In genomic region chr11:87213444-87213843, GRCh38 we compare ENCODE assay signal across 16 cellular contexts.
DNase-seq lines count a peak whose midpoint lies in the region; ATAC-seq, FAIRE-seq and TF ChIP-seq lines count a peak whose summit lies in the region.
"Had no signal": no experiment of that assay in that cellular context is flagged by ENCODE, and none has a peak within 500 bp of the region (broad histone marks: within the 10 kb centered on the region; RNA-seq: fewer than 3 reads in every experiment).

No MANE protein-coding gene starts in this region.

- H3K27me3 ChIP-seq in ascending aorta = no peaks in the 10 kb centered on the region
- H3K27me3 ChIP-seq: heart right ventricle, left lung, uterus had no signal

- H3K4me3 ChIP-seq in A549 (no peak overlapping the region), ascending aorta (no peak overlapping the region)
- H3K4me3 ChIP-seq: heart right ventricle, left lung, uterus had no signal

- POLR2A ChIA-PET in A549 (lab: Yijun Ruan, JAX) = no interaction called here

- whole genome bisulfite sequencing in A549 (ENCODE audit: missing lambda C conversion rate) = 86% methylated on average over 2 of the region's 2 CpGs

- no peak for DNase-seq in A549 (ENCODE audit: low read depth in 1 of 2, low spot score in 1 of 2)
- no peak for DNase-seq in AML-193 (lab: John Stamatoyannopoulos, UW)
- DNase-seq in COLO829 (ENCODE audit: low spot score) = no peak
- no peak for DNase-seq in HT-29 (ENCODE audit: low spot score)
- DNase-seq in ascending aorta (ENCODE audit: low spot score in 2 of 2) = no peak
- DNase-seq: activated CD4-positive, alpha-beta T cell treated with anti-CD3 and anti-CD28 coated beads for 4 hours; activated naive CD4-positive, alpha-beta T cell treated with Interleukin-2 at 50 U/mL for 16 hours; DND-41; heart right ventricle; left lung; NCI-H2081 treated with DMSO at 0.1 percent for 48 hours; stimulated activated CD4-positive, alpha-beta T cell treated with anti-CD3 and anti-CD28 coated beads, Interleukin-12 subunit alpha, Interleukin-12 subunit beta, amount 100 ng/mL, for 4 hours; uterus had no signal

- peak; percentile 65 for FAIRE-seq in A549 (lab: Jason Lieb, UNC)

- no peak for TF ChIP-seq EP300 in A549 (IDR thresholded peaks at IDR 0.05)

- no peak for TF ChIP-seq POLR2A in A549 (IDR thresholded peaks at IDR 0.05; ENCODE audit: low read length)

- H3K9me3 ChIP-seq in A549 (no peaks in the 10 kb centered on the region), ascending aorta (no peaks in the 10 kb centered on the region)
- H3K9me3 ChIP-seq: left lung, uterus had no signal

- TF ChIP-seq CTCF in A549 (IDR thresholded peaks at IDR 0.05) (no peak), ascending aorta (IDR thresholded peaks at IDR 0.05) (no peak)

- H3K4me1 ChIP-seq in A549 (no peaks in the 10 kb centered on the region), ascending aorta (no peaks in the 10 kb centered on the region)
- H3K4me1 ChIP-seq: heart right ventricle, left lung, uterus had no signal

- no peak overlapping the region for H3K4me2 ChIP-seq in A549

- no peak for ATAC-seq in A549
- ATAC-seq in GM18873 (IDR thresholded peaks at IDR 0.05; ENCODE audit: low FRiP score, unreplicated experiment) = peak; percentile 75
- peak; percentile 76 for ATAC-seq in GM21786 (IDR thresholded peaks at IDR 0.05; ENCODE audit: unreplicated experiment)
- ATAC-seq in HG03342 (IDR thresholded peaks at IDR 0.05; ENCODE audit: unreplicated experiment) = peak; percentile 84
- ATAC-seq: heart right ventricle, left lung had no signal

- intact Hi-C loops in ascending aorta (cut with DNase I) = no loop called here

- H3K27ac ChIP-seq in A549 (no peak overlapping the region), ascending aorta (no peak overlapping the region)
- H3K27ac ChIP-seq: heart right ventricle, left lung, uterus had no signal

- TF ChIP-seq RAD21 in A549 (conservative IDR thresholded peaks at IDR 0.05 in 1 of 2, IDR thresholded peaks at IDR 0.05 in 1 of 2) = no peak

- H3K36me3 ChIP-seq in ascending aorta = no peaks in the 10 kb centered on the region
- H3K36me3 ChIP-seq: heart right ventricle, left lung, uterus had no signal

- CTCF ChIA-PET in A549 (lab: Yijun Ruan, JAX) = no interaction called here

TF ChIP-seq in A549, 52 proteins besides CTCF, POLR2A, EP300 and RAD21:
- TF ChIP-seq NR3C1 (IDR thresholded peaks at IDR 0.05) = no peak
- no peak for TF ChIP-seq JUN (IDR thresholded peaks at IDR 0.05)
- TF ChIP-seq HDAC2 (IDR thresholded peaks at IDR 0.05) = no peak
- TF ChIP-seq MAX (IDR thresholded peaks at IDR 0.05) = no peak
- no peak for TF ChIP-seq MYC (IDR thresholded peaks at IDR 0.05; ENCODE audit: borderline replicate concordance, low read length)
- no peak for TF ChIP-seq SMC3 (IDR thresholded peaks at IDR 0.05)
- TF ChIP-seq ZSCAN20 (CRISPR knock-in tag; IDR thresholded peaks at IDR 0.05) = no peak

Comparison
In these comparisons a context has a peak if more than half of its experiments do, and no peak if none do; other contexts are left out.
1. ATAC-seq: peak in GM18873 (single experiment), GM21786 (single experiment) and HG03342 (single experiment); none in A549 (0 of 2).